In genomic region chr21:16932314-16932713, GRCh38 we compare ENCODE assay signal across 8 cellular contexts.
"Had no signal": no experiment of that assay in that cellular context is flagged by ENCODE, and none has a peak within 500 bp of the region (broad histone marks: within the 10 kb centered on the region; RNA-seq: fewer than 3 reads in every experiment).

No MANE protein-coding gene starts in this region.

- H3K4me3 ChIP-seq: HAP-1, K562 had no signal

- H3K4me3 Mint-ChIP-seq: HFFc6 had no signal

- DNase-seq: GOT3, H7, HFFc6, IMR-90, KG1 had no signal

- H3K36me3 ChIP-seq: HAP-1 had no signal

- H3K9me3 ChIP-seq: HAP-1 had no signal

- ATAC-seq: HCT116, K562 had no signal

- H3K27ac Mint-ChIP-seq: HFFc6 had no signal
